Comparison of ENCODE assay signal across 22 cellular contexts in genomic region chr18:59432796-59433195, GRCh38.
"Had no signal": no experiment of that assay in that cellular context is flagged by ENCODE, and none has a peak within 500 bp of the region (broad histone marks: within the 10 kb centered on the region; RNA-seq: fewer than 3 reads in every experiment).

No MANE protein-coding gene starts in this region.

- H3K36me3 ChIP-seq: colonic mucosa, left lung, prostate gland, right atrium auricular region, thoracic aorta had no signal

- DNase-seq: activated CD4-positive, alpha-beta T cell treated with anti-CD3 and anti-CD28 coated beads for 4 hours; activated CD4-positive, alpha-beta T cell treated with anti-CD3 and anti-CD28 coated beads, Interleukin-2, amount 50 U/mL, for 48 hours; activated CD4-positive, CD25-positive, alpha-beta regulatory T cell; activated CD8-positive, alpha-beta memory T cell treated with anti-CD3 and anti-CD28 coated beads, Interleukin-2, amount 50 U/mL, for 48 hours; activated naive CD4-positive, alpha-beta T cell treated with Interleukin-2 at 50 U/mL for 16 hours; activated naive CD8-positive, alpha-beta T cell treated with anti-CD3 and anti-CD28 coated beads for 36 hours; activated T-cell treated with anti-CD3 and anti-CD28 coated beads, Interleukin-2, amount 50 U/mL, for 48 hours; amniotic stem cell; colonic mucosa; endodermal cell; foreskin keratinocyte; immature natural killer cell; kidney glomerular epithelial cell; left lung; natural killer cell; stimulated activated CD4-positive, alpha-beta T cell treated with anti-CD3 and anti-CD28 coated beads, Interleukin-4, amount 100 ng/mL, for 24 hours; stimulated activated naive CD4-positive, alpha-beta T cell treated with Interleukin-2 at 50 U/mL for 16 hours; T-helper 17 cell had no signal

- H3K27me3 ChIP-seq: colonic mucosa, foreskin keratinocyte, left lung, right atrium auricular region had no signal

- H3K9me3 ChIP-seq: colonic mucosa, left lung, prostate gland, right atrium auricular region, thoracic aorta had no signal

- H3K4me3 ChIP-seq: colonic mucosa, left lung, lung, prostate gland, right atrium auricular region, thoracic aorta had no signal

- H3K4me1 ChIP-seq: colonic mucosa, foreskin keratinocyte, left lung, prostate gland, right atrium auricular region had no signal

- H3K27ac ChIP-seq: colonic mucosa, foreskin keratinocyte, left lung, prostate gland, right atrium auricular region, thoracic aorta had no signal
